In genomic region chr9:127742435-127743088, GRCh38 we compare ENCODE assay signal across 1 cellular context.
TF ChIP-seq lines count a peak whose summit lies in the region.

No MANE protein-coding gene starts in this region.

TF ChIP-seq in K562, 482 proteins besides CTCF, POLR2A, EP300 and RAD21 (continued from another document and continues in another):
- no peak for TF ChIP-seq SMARCB1 (IDR thresholded peaks at IDR 0.05; ENCODE audit: insufficient read length, low read depth)
- no peak for TF ChIP-seq CBFB (CRISPR knock-in tag; IDR thresholded peaks at IDR 0.05)
- no peak for TF ChIP-seq HDAC8 (tag; IDR thresholded peaks at IDR 0.05)
- no peak for TF ChIP-seq ATF4 (CRISPR knock-in tag; IDR thresholded peaks at IDR 0.05)
- TF ChIP-seq MLX (CRISPR knock-in tag; conservative IDR thresholded peaks at IDR 0.05): no peak
- TF ChIP-seq, protein P1, sequence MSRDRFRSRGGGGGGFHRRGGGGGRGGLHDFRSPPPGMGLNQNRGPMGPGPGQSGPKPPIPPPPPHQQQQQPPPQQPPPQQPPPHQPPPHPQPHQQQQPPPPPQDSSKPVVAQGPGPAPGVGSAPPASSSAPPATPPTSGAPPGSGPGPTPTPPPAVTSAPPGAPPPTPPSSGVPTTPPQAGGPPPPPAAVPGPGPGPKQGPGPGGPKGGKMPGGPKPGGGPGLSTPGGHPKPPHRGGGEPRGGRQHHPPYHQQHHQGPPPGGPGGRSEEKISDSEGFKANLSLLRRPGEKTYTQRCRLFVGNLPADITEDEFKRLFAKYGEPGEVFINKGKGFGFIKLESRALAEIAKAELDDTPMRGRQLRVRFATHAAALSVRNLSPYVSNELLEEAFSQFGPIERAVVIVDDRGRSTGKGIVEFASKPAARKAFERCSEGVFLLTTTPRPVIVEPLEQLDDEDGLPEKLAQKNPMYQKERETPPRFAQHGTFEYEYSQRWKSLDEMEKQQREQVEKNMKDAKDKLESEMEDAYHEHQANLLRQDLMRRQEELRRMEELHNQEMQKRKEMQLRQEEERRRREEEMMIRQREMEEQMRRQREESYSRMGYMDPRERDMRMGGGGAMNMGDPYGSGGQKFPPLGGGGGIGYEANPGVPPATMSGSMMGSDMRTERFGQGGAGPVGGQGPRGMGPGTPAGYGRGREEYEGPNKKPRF (IDR thresholded peaks at IDR 0.05; ENCODE audit: low read depth, low read length): no peak
- no peak for TF ChIP-seq ZNF324 (CRISPR knock-in tag; IDR thresholded peaks at IDR 0.05)
- peak; percentile 78; the same call in 1 of the 2 replicates for TF ChIP-seq TFAP4 (CRISPR knock-in tag; IDR thresholded peaks at IDR 0.05; ENCODE audit: borderline replicate concordance)
- no peak for TF ChIP-seq ZZZ3 (IDR thresholded peaks at IDR 0.05)
- TF ChIP-seq XRCC4 (IDR thresholded peaks at IDR 0.05; ENCODE audit: extremely low read depth, insufficient read depth, insufficient read length): no peak
- no peak for TF ChIP-seq ASH1L (IDR thresholded peaks at IDR 0.05; ENCODE audit: borderline replicate concordance, low read depth, partially characterized antibody)
- TF ChIP-seq POLR2H (tag; IDR thresholded peaks at IDR 0.05; ENCODE audit: low read depth): no peak
- TF ChIP-seq HDAC1 (IDR thresholded peaks at IDR 0.05): peak in 1 of 2 experiments; percentile 77; a peak in 2 of 4 replicates
- TF ChIP-seq RFX1 (IDR thresholded peaks at IDR 0.05): peak; percentile 98
- TF ChIP-seq PYGO2 (tag; IDR thresholded peaks at IDR 0.05): no peak
- TF ChIP-seq ZNF398 (CRISPR knock-in tag; IDR thresholded peaks at IDR 0.05): no peak
- TF ChIP-seq SMAD4 (CRISPR knock-in tag; conservative IDR thresholded peaks at IDR 0.05): no peak
- peak in 1 of 2 experiments; percentile 44; a peak in 2 of 4 replicates for TF ChIP-seq MNT (conservative IDR thresholded peaks at IDR 0.05)
- TF ChIP-seq KLF1 (tag; IDR thresholded peaks at IDR 0.05): 0 out of 2 replicates have a peak, but pooled peaks have one; percentile 32
- no peak for TF ChIP-seq GABPA (tag; conservative IDR thresholded peaks at IDR 0.05; ENCODE audit: low read depth)
- no peak for TF ChIP-seq U2AF1 (optimal IDR thresholded peaks at IDR 0.05; ENCODE audit: low read depth, low read length)
- 0 out of 2 replicates have a peak, but pooled peaks have one; percentile 38 for TF ChIP-seq FOXJ2 (tag; IDR thresholded peaks at IDR 0.05)
- no peak for TF ChIP-seq SAFB (IDR thresholded peaks at IDR 0.05; ENCODE audit: borderline replicate concordance, low read depth, low read length)
- peak; percentile 38; the same call in 1 of the 2 replicates for TF ChIP-seq SP1 (CRISPR knock-in tag; IDR thresholded peaks at IDR 0.05)
- TF ChIP-seq SAFB2 (IDR thresholded peaks at IDR 0.05; ENCODE audit: borderline replicate concordance, low read depth, low read length, severe bottlenecking): no peak
- TF ChIP-seq, protein P2, sequence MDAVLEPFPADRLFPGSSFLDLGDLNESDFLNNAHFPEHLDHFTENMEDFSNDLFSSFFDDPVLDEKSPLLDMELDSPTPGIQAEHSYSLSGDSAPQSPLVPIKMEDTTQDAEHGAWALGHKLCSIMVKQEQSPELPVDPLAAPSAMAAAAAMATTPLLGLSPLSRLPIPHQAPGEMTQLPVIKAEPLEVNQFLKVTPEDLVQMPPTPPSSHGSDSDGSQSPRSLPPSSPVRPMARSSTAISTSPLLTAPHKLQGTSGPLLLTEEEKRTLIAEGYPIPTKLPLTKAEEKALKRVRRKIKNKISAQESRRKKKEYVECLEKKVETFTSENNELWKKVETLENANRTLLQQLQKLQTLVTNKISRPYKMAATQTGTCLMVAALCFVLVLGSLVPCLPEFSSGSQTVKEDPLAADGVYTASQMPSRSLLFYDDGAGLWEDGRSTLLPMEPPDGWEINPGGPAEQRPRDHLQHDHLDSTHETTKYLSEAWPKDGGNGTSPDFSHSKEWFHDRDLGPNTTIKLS (IDR thresholded peaks at IDR 0.05; ENCODE audit: borderline replicate concordance, low read depth): no peak
- TF ChIP-seq ZFP36 (IDR thresholded peaks at IDR 0.05; ENCODE audit: low read depth, low read length, partially characterized antibody): no peak
- no peak for TF ChIP-seq MCM5 (IDR thresholded peaks at IDR 0.05; ENCODE audit: low read depth)
- TF ChIP-seq POLR2AphosphoS5 (IDR thresholded peaks at IDR 0.05; ENCODE audit: control insufficient read depth, insufficient read depth, low read depth, low read length): no peak
- no peak for TF ChIP-seq ZNF274 (IDR thresholded peaks at IDR 0.05; ENCODE audit: borderline replicate concordance, low read depth, low read length)
- no peak for TF ChIP-seq NFXL1 (CRISPR knock-in tag; IDR thresholded peaks at IDR 0.05)
- peak; percentile 60; the same call in 1 of the 2 replicates for TF ChIP-seq MXI1 (IDR thresholded peaks at IDR 0.05; ENCODE audit: low read depth, low read length)
- no peak for TF ChIP-seq RBM39 (optimal IDR thresholded peaks at IDR 0.05; ENCODE audit: low read depth, low read length)
- TF ChIP-seq NCOA1 (IDR thresholded peaks at IDR 0.05; ENCODE audit: low read depth): no peak
- peak in 1 of 2 experiments; percentile 71; a peak in 1 of 4 replicates for TF ChIP-seq RCOR1 (IDR thresholded peaks at IDR 0.05; ENCODE audit: borderline replicate concordance in 1 of 2, low read depth in 2 of 2, low read length in 2 of 2)
- no peak for TF ChIP-seq ZNF407 (IDR thresholded peaks at IDR 0.05; ENCODE audit: low read depth)
- TF ChIP-seq SMAD3 (CRISPR knock-in tag; conservative IDR thresholded peaks at IDR 0.05): no peak
- no peak for TF ChIP-seq ZNF717 (CRISPR knock-in tag; IDR thresholded peaks at IDR 0.05)
- TF ChIP-seq NCOR1 (IDR thresholded peaks at IDR 0.05): no peak
- no peak for TF ChIP-seq HOXB6 (CRISPR knock-in tag; IDR thresholded peaks at IDR 0.05; ENCODE audit: borderline replicate concordance)
- no peak for TF ChIP-seq NR4A1 (CRISPR knock-in tag; IDR thresholded peaks at IDR 0.05)
- TF ChIP-seq NR4A1 (tag; IDR thresholded peaks at IDR 0.05): no peak
- no peak for TF ChIP-seq ILF3 (IDR thresholded peaks at IDR 0.05; ENCODE audit: borderline replicate concordance)
- TF ChIP-seq, protein P3, sequence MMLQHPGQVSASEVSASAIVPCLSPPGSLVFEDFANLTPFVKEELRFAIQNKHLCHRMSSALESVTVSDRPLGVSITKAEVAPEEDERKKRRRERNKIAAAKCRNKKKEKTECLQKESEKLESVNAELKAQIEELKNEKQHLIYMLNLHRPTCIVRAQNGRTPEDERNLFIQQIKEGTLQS (IDR thresholded peaks at IDR 0.05): peak; percentile 8; the same call in 1 of the 2 replicates
- TF ChIP-seq, protein P3 (CRISPR knock-in tag; conservative IDR thresholded peaks at IDR 0.05): no peak; the same call in 1 of the 2 replicates
- no peak for TF ChIP-seq ZSCAN32 (CRISPR knock-in tag; IDR thresholded peaks at IDR 0.05)
- no peak for TF ChIP-seq ELF4 (CRISPR knock-in tag; IDR thresholded peaks at IDR 0.05)
- no peak for TF ChIP-seq ZNF780A (CRISPR knock-in tag; IDR thresholded peaks at IDR 0.05)
- no peak for TF ChIP-seq HNRNPUL1 (IDR thresholded peaks at IDR 0.05; ENCODE audit: low read length)
- no peak for TF ChIP-seq TBL1XR1 (IDR thresholded peaks at IDR 0.05; ENCODE audit: low read length in 2 of 2)
